In the genomic region with DNA sequence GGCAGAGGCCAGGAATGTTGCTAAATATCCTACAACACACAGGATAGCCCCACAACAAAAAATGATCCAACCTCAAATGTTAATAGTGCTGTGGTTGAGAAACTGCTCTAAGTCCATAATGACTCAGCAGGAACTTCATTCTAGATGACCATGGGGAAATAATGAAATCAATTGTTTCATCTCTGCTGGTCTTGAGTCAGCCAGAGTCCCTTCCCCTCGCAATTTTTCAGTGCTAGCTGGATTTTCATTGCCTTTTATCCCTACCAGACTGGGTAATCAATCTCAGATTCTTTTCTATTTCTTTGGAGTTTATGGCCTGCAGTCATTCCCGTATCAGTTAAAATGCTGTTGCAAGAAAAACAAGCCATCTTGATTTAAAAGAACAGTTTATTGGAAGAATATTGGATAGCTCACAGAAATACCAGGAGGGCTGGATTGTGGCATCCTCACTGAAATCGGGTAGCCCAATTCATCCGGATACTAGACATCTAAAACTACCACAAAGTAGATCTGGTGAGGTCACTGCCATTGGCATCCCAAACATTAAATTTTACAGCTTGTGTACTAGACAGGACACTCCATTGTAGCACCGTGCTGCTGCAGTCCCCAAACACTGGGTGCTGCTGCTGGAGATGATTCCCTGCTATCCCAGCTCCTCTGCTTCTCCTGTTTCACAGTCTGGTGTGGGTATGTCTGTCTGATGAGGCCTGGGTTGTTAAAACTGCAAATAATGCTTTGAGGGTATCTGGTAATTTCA, we compare ENCODE assay signal across 10 cellular contexts. TPM values are rescaled to one million over a fixed set of nuclear protein-coding genes. Genes with fewer than 3 reads are reported as not detected.
DNase-seq lines count a peak whose midpoint lies in the region; ATAC-seq, FAIRE-seq and TF ChIP-seq lines count a peak whose summit lies in the region.
"Had no signal": no experiment of that assay in that cellular context is flagged by ENCODE, and none has a peak within 500 bp of the region (broad histone marks: within the 10 kb centered on the region; RNA-seq: fewer than 3 reads in every experiment).

No MANE protein-coding gene starts in this region.

- H2AFZ ChIP-seq in PC-3 (ENCODE audit: low read length) = peak overlapping the region; percentile 47

- H3K4me2 ChIP-seq in PC-3 (ENCODE audit: low read length) = peak overlapping the region; percentile 76

- peaks cover 7% of the 10 kb centered on the region for H3K4me1 Mint-ChIP-seq in activated CD8-positive, alpha-beta T cell treated with anti-CD3 and anti-CD28 coated beads for 36 hours (ENCODE audit: low read depth)

- peaks cover 11% of the 10 kb centered on the region for H3K27me3 Mint-ChIP-seq in activated CD8-positive, alpha-beta T cell treated with anti-CD3 and anti-CD28 coated beads for 36 hours

- peak; percentile 77 for ATAC-seq in PC-3
- no peak for ATAC-seq in activated CD8-positive, alpha-beta T cell treated with anti-CD3 and anti-CD28 coated beads for 36 hours

- H4K20me1 ChIP-seq in PC-3 (ENCODE audit: low read length) = no peaks in the 10 kb centered on the region

- DNase-seq in GM19239 (ENCODE audit: insufficient read length, low spot score) (no peak), PC-3 (peak; percentile 88), epithelial cell of esophagus (ENCODE audit: low read depth) (peak; percentile 77), renal cortical epithelial cell (ENCODE audit: low read depth) (peak; percentile 95), T-helper 2 cell (no peak), D721Med (ENCODE audit: insufficient read length, low spot score) (no peak)
- DNase-seq in activated CD8-positive, alpha-beta T cell treated with anti-CD3 and anti-CD28 coated beads for 36 hours = no peak
- DNase-seq: Peyer's patch had no signal

- H3K9me3 ChIP-seq in PC-3 (ENCODE audit: low read length) = no peaks in the 10 kb centered on the region
- H3K9me3 ChIP-seq: Peyer's patch had no signal

- no peaks in the 10 kb centered on the region for H3K36me3 Mint-ChIP-seq in activated CD8-positive, alpha-beta T cell treated with anti-CD3 and anti-CD28 coated beads for 36 hours (ENCODE audit: low read depth)
- H3K36me3 Mint-ChIP-seq: brain had no signal

- peak overlapping the region; percentile 94 for H3K27ac ChIP-seq in PC-3 (ENCODE audit: low read length)
- H3K27ac ChIP-seq: Peyer's patch had no signal

- BruUV-seq in PC-3 (replicated peaks; lab: Mats Ljungman, UMichigan) = no TSS peak

- H3K9me3 Mint-ChIP-seq in activated CD8-positive, alpha-beta T cell treated with anti-CD3 and anti-CD28 coated beads for 36 hours = no peaks in the 10 kb centered on the region
- H3K9me3 Mint-ChIP-seq: brain had no signal

- H3K9me2 ChIP-seq in PC-3 (replicated peaks; ENCODE audit: low read length) = no peaks in the 10 kb centered on the region

- no peak overlapping the region for H3K4me3 Mint-ChIP-seq in activated CD8-positive, alpha-beta T cell treated with anti-CD3 and anti-CD28 coated beads for 36 hours
- H3K4me3 Mint-ChIP-seq: brain had no signal

- no peaks in the 10 kb centered on the region for H3K27me3 ChIP-seq in PC-3 (ENCODE audit: low read length)
- H3K27me3 ChIP-seq: Peyer's patch had no signal

- peaks cover 54% of the 10 kb centered on the region for H3K4me1 ChIP-seq in PC-3 (ENCODE audit: insufficient read depth, low read length)
- H3K4me1 ChIP-seq: Peyer's patch had no signal

- TF ChIP-seq CTCF in PC-3 (conservative IDR thresholded peaks at IDR 0.05; ENCODE audit: low read depth, low read length) (no peak), epithelial cell of esophagus (IDR thresholded peaks at IDR 0.05; ENCODE audit: insufficient read depth, low read depth, low read length, missing control alignments) (no peak), D721Med (IDR thresholded peaks at IDR 0.05; ENCODE audit: insufficient read depth, missing control alignments) (no peak)
- no peak for TF ChIP-seq CTCF in activated CD8-positive, alpha-beta T cell treated with anti-CD3 and anti-CD28 coated beads for 36 hours (IDR thresholded peaks at IDR 0.05)

- intact Hi-C loops in PC-3 (cut with micrococcal nuclease) = loop anchor here (2.0 kb wide), 1 partner anchor 31 kb away; no protein-coding TSS in a partner anchor
- intact Hi-C loops in activated CD8-positive, alpha-beta T cell treated with anti-CD3 and anti-CD28 coated beads for 36 hours (cut with micrococcal nuclease) = no loop called here

- H3K9ac ChIP-seq in PC-3 (ENCODE audit: low read length) = peak overlapping the region; percentile 66

- POLR2A ChIA-PET in PC-3 (lab: Charles Lee; ENCODE audit: unreplicated experiment) = no interaction called here
- POLR2A ChIA-PET in activated CD8-positive, alpha-beta T cell treated with anti-CD3 and anti-CD28 coated beads for 36 hours (lab: Charles Lee) = interaction anchor here (0.7 kb wide), 1 partner anchor 88 kb away, joined by 3 read pairs; no protein-coding TSS in a partner anchor

- CTCF ChIA-PET in PC-3 (lab: Charles Lee) = no interaction called here
- CTCF ChIA-PET in activated CD8-positive, alpha-beta T cell treated with anti-CD3 and anti-CD28 coated beads for 36 hours (lab: Charles Lee) = no interaction called here

- H3K79me2 ChIP-seq in PC-3 (ENCODE audit: low read length) = no peaks in the 10 kb centered on the region

- peak overlapping the region; percentile 47 for H3K4me3 ChIP-seq in PC-3 (ENCODE audit: low read length)
- no peak overlapping the region for H3K4me3 ChIP-seq in epithelial cell of esophagus (ENCODE audit: low read length)
- H3K4me3 ChIP-seq: Peyer's patch had no signal

- H3K36me3 ChIP-seq in PC-3 (ENCODE audit: low read depth, low read length) = no peaks in the 10 kb centered on the region
- H3K36me3 ChIP-seq: Peyer's patch had no signal

- H3K27ac Mint-ChIP-seq in activated CD8-positive, alpha-beta T cell treated with anti-CD3 and anti-CD28 coated beads for 36 hours = no peak overlapping the region

- peak; percentile 33 for FAIRE-seq in GM19239 (lab: Jason Lieb, UNC)
- no peak for FAIRE-seq in D721Med (lab: Jason Lieb, UNC)
- FAIRE-seq: G401.6 had no signal

- peaks cover 13% of the 10 kb centered on the region for H3F3A ChIP-seq in PC-3 (ENCODE audit: low read length, unreplicated experiment)

RNA-seq across cellular contexts. Expression of a gene that starts 30.3 kb away (rescaled TPM):
- total RNA-seq in PC-3 (2014; rRNA removed) (31.6 and 41.4 TPM in 2 replicates), renal cortical epithelial cell (under 0.01 and 2.1 TPM in 2 replicates)
- not detected for total RNA-seq in activated CD8-positive, alpha-beta T cell treated with anti-CD3 and anti-CD28 coated beads for 36 hours
- total RNA-seq: Peyer's patch had no signal

Comparison
In these comparisons a context has a peak if more than half of its experiments do, and no peak if none do; other contexts are left out.
1. DNase-seq: peak in PC-3 (single experiment), epithelial cell of esophagus (single experiment) and renal cortical epithelial cell (single experiment); none in GM19239 (single experiment), activated CD8-positive, alpha-beta T cell treated with anti-CD3 and anti-CD28 coated beads for 36 hours (single experiment), T-helper 2 cell (0 of 5) and D721Med (single experiment).
2. RNA of a gene that starts 30.3 kb away (total RNA-seq): 31.6 to 41.4 TPM in PC-3; under 0.01 to 2.1 TPM in renal cortical epithelial cell and not detected in activated CD8-positive, alpha-beta T cell treated with anti-CD3 and anti-CD28 coated beads for 36 hours; every median in the first group is over 10 times any median in the second.